In the genomic region with DNA sequence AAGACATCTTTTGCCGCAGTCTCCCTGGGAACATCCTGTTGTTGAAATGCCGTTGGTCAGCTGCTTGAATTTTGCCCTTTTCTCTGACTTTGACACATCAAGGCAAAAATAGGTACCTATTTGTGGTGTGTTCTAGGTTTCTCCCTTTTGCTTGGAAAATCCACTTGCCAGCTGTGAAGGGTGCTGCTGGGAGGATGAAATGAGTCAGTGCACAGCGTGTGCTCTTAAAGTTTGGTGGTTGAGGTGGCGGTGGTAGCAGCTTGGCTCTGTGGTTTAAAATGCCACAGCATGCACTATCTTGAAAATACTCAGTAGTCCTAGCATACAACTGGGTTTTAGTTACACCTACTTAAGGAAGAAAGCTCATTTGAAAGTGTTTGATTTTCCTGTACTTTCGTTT, we compare ENCODE assay signal across 8 cellular contexts.
DNase-seq lines count a peak whose midpoint lies in the region; ATAC-seq and TF ChIP-seq lines count a peak whose summit lies in the region.

No MANE protein-coding gene starts in this region.

- H3K27me3 Mint-ChIP-seq in T-helper 1 cell treated with Interleukin-12 subunit alpha and Interleukin-12 subunit beta and Interleukin-4 antibody, amounts not matched to agents 30 μg/mL and 1 μg/mL, for 36 hours (ENCODE audit: low read depth), result no peaks in the 10 kb centered on the region
- no peaks in the 10 kb centered on the region for H3K27me3 Mint-ChIP-seq in stimulated activated naive B cell treated with anti-CD40 and anti-IgM and Interleukin-4, amounts not matched to agents 10 μg/mL and 1 μg/mL and 100 μg/mL, for 72 hours
- no peaks in the 10 kb centered on the region for H3K27me3 Mint-ChIP-seq in WTC11 (ENCODE audit: low read depth)

- H4K8ac ChIP-seq in trophoblast cell (ENCODE audit: low read depth, low read length), result no peak overlapping the region

- no peaks in the 10 kb centered on the region for H4K20me1 ChIP-seq in HCT116 (ENCODE audit: insufficient read depth)

- CTCF ChIA-PET in HCT116 (lab: Charles Lee) (no interaction called here), WTC11 (lab: Charles Lee) (interaction anchor here (0.9 to 1.3 kb wide), 2 partner anchors 14 to 355 kb away, joined by 3 to 4 read pairs; no protein-coding TSS in a partner anchor)

- RAD21 ChIA-PET in HCT116 (lab: Charles Lee; ENCODE audit: low non-redundant PET in 1 of 2, low total read pairs in 2 of 2, uncharacterized antibody in 2 of 2, unreplicated experiment in 2 of 2), result no interaction called here

- peak; percentile 73 for ATAC-seq in HCT116
- peak; percentile 59 to 71 for ATAC-seq in stimulated activated naive B cell treated with anti-CD40 and anti-IgM and Interleukin-4, amounts not matched to agents 10 μg/mL and 1 μg/mL and 100 μg/mL, for 72 hours (replicated peaks)
- ATAC-seq in WTC11, result no peak

- H3K18ac ChIP-seq in trophoblast cell (ENCODE audit: low read length), result no peak overlapping the region

- H3K14ac ChIP-seq in trophoblast cell (ENCODE audit: low read length), result no peak overlapping the region

- H2AFZ ChIP-seq in HCT116 (ENCODE audit: low read depth, low read length, poor library complexity, severe bottlenecking) (no peak overlapping the region), trophoblast cell (ENCODE audit: insufficient read depth, low read length, poor library complexity) (no peak overlapping the region)

- peak overlapping the region; percentile 73 for H3K4me2 ChIP-seq in HCT116 (ENCODE audit: low read length)
- H3K4me2 ChIP-seq in trophoblast cell (ENCODE audit: low read length), result no peak overlapping the region

- no peaks in the 10 kb centered on the region; a peak in 1 of 4 replicates for H3K36me3 ChIP-seq in HCT116 (ENCODE audit: control insufficient read depth in 1 of 2, insufficient read depth in 2 of 2, low read length in 2 of 2)
- H3K36me3 ChIP-seq in trophoblast cell (ENCODE audit: control insufficient read depth in 1 of 2, insufficient read depth in 2 of 2, low read length in 2 of 2), result no peaks in the 10 kb centered on the region

- H3K9me3 ChIP-seq in HCT116 (ENCODE audit: control insufficient read depth in 1 of 2, insufficient read depth in 1 of 2, low read depth in 1 of 2, low read length in 2 of 2), result peaks cover 0 to 7% of the 10 kb centered on the region in 2 experiments; a peak in 1 of 4 replicates
- no peaks in the 10 kb centered on the region for H3K9me3 ChIP-seq in trophoblast cell (ENCODE audit: insufficient read depth, low read depth, low read length)

- no peaks in the 10 kb centered on the region for H3K79me1 ChIP-seq in trophoblast cell (ENCODE audit: low read length)

- H2BK5ac ChIP-seq in trophoblast cell (ENCODE audit: low read depth, low read length, poor library complexity), result no peak overlapping the region

- no peak; the same call in 1 of the 2 replicates for TF ChIP-seq RAD21 in HCT116 (IDR thresholded peaks at IDR 0.05; ENCODE audit: low read depth)

- H4K91ac ChIP-seq in trophoblast cell (ENCODE audit: low read depth, low read length), result no peak overlapping the region

- no peak overlapping the region for H3K4ac ChIP-seq in trophoblast cell (ENCODE audit: low read depth, low read length)

- H3K4me1 Mint-ChIP-seq in T-helper 1 cell treated with Interleukin-12 subunit alpha and Interleukin-12 subunit beta and Interleukin-4 antibody, amounts not matched to agents 30 μg/mL and 1 μg/mL, for 36 hours (ENCODE audit: low read depth), result peaks cover 60% of the 10 kb centered on the region
- peaks cover 48 to 79% of the 10 kb centered on the region in 2 donors for H3K4me1 Mint-ChIP-seq in stimulated activated naive B cell treated with anti-CD40 and anti-IgM and Interleukin-4, amounts not matched to agents 10 μg/mL and 1 μg/mL and 100 μg/mL, for 72 hours
- peaks cover 27% of the 10 kb centered on the region for H3K4me1 Mint-ChIP-seq in WTC11

- intact Hi-C loops in HCT116 (cut with micrococcal nuclease), result loop anchor here (1.0 to 5.0 kb wide), 2 partner anchors 44 to 108 kb away; no protein-coding TSS in a partner anchor

- peaks cover 11% of the 10 kb centered on the region for H3K9me3 Mint-ChIP-seq in T-helper 1 cell treated with Interleukin-12 subunit alpha and Interleukin-12 subunit beta and Interleukin-4 antibody, amounts not matched to agents 30 μg/mL and 1 μg/mL, for 36 hours
- H3K9me3 Mint-ChIP-seq in stimulated activated naive B cell treated with anti-CD40 and anti-IgM and Interleukin-4, amounts not matched to agents 10 μg/mL and 1 μg/mL and 100 μg/mL, for 72 hours, result no peaks in the 10 kb centered on the region
- H3K9me3 Mint-ChIP-seq in WTC11, result peaks cover 10% of the 10 kb centered on the region

- WGBS in trophoblast cell (ENCODE audit: extremely low coverage, insufficient coverage, insufficient read length), result no CpG with 5 or more reads among the region's 5 CpGs

- no peaks in the 10 kb centered on the region for H3K79me2 ChIP-seq in HCT116 (ENCODE audit: insufficient read depth, low read length)
- H3K79me2 ChIP-seq in trophoblast cell (ENCODE audit: control insufficient read depth, insufficient read depth, low read length, poor library complexity), result no peaks in the 10 kb centered on the region

- H2BK120ac ChIP-seq in trophoblast cell (ENCODE audit: insufficient read depth, low read length, poor library complexity), result no peak overlapping the region

- no peak overlapping the region for H2BK12ac ChIP-seq in trophoblast cell (ENCODE audit: low read length)

- TF ChIP-seq POLR2A in HCT116 (IDR thresholded peaks at IDR 0.05; ENCODE audit: borderline replicate concordance, extremely low read depth, insufficient read depth, insufficient read length), result no peak

- DNase-seq in HCT116 (ENCODE audit: low read depth, low spot score) (peak; percentile 51), astrocyte of the spinal cord (ENCODE audit: low read depth, low spot score) (peak; percentile 93), lung microvascular endothelial cell (ENCODE audit: low read depth in 2 of 2) (peak; percentile 85 to 90), WTC11 (ENCODE audit: low spot score) (no peak), trophoblast cell (no peak), NAMALWA (ENCODE audit: low spot score) (no peak)
- peak; percentile 75 for DNase-seq in stimulated activated naive B cell treated with anti-CD40 and anti-IgM and Interleukin-4, amounts not matched to agents 10 μg/mL and 1 μg/mL and 100 μg/mL, for 72 hours

- peak overlapping the region; percentile 15 for H3K4me3 Mint-ChIP-seq in T-helper 1 cell treated with Interleukin-12 subunit alpha and Interleukin-12 subunit beta and Interleukin-4 antibody, amounts not matched to agents 30 μg/mL and 1 μg/mL, for 36 hours
- H3K4me3 Mint-ChIP-seq in stimulated activated naive B cell treated with anti-CD40 and anti-IgM and Interleukin-4, amounts not matched to agents 10 μg/mL and 1 μg/mL and 100 μg/mL, for 72 hours, result peak overlapping the region; percentile 58 to 59
- H3K4me3 Mint-ChIP-seq in WTC11, result no peak overlapping the region

- H3K4me3 ChIP-seq in HCT116 (replicated peaks in 1 of 2; ENCODE audit: low read depth in 1 of 2, low read length in 2 of 2) (peak overlapping the region in 1 of 2 experiments; percentile 31; a peak in 2 of 4 replicates), astrocyte of the spinal cord (ENCODE audit: low read depth, low read length) (no peak overlapping the region), trophoblast cell (ENCODE audit: low read depth, low read length) (no peak overlapping the region)

- no peak overlapping the region for H4K12ac ChIP-seq in trophoblast cell (ENCODE audit: low read depth, low read length)

- POLR2A ChIA-PET in HCT116 (lab: Charles Lee), result interaction anchor here (1.2 to 2.1 kb wide), 2 partner anchors 41 to 44 kb away, joined by 3 to 5 read pairs; no protein-coding TSS in a partner anchor
- POLR2A ChIA-PET in WTC11 (lab: Charles Lee), result no interaction called here

- H3K27me3 ChIP-seq in HCT116 (ENCODE audit: insufficient read depth, low read length) (no peaks in the 10 kb centered on the region), trophoblast cell (ENCODE audit: insufficient read depth, low read length) (no peaks in the 10 kb centered on the region)

- H2AK5ac ChIP-seq in trophoblast cell (ENCODE audit: low read length), result no peak overlapping the region

- H3K23ac ChIP-seq in trophoblast cell (ENCODE audit: low read length), result no peak overlapping the region

- peaks cover 32% of the 10 kb centered on the region for H3K36me3 Mint-ChIP-seq in T-helper 1 cell treated with Interleukin-12 subunit alpha and Interleukin-12 subunit beta and Interleukin-4 antibody, amounts not matched to agents 30 μg/mL and 1 μg/mL, for 36 hours (ENCODE audit: low read depth)
- peaks cover 12 to 47% of the 10 kb centered on the region in 2 donors for H3K36me3 Mint-ChIP-seq in stimulated activated naive B cell treated with anti-CD40 and anti-IgM and Interleukin-4, amounts not matched to agents 10 μg/mL and 1 μg/mL and 100 μg/mL, for 72 hours
- H3K36me3 Mint-ChIP-seq in WTC11, result peaks cover 12% of the 10 kb centered on the region

- in situ Hi-C loops in astrocyte of the spinal cord (cut with HindIII; ENCODE audit: low sequenced_read_pairs), result no loop called here

- H3K9me2 ChIP-seq in HCT116 (ENCODE audit: insufficient read depth), result no peaks in the 10 kb centered on the region

- TF ChIP-seq CTCF in HCT116 (IDR thresholded peaks at IDR 0.05 in 2 of 3, conservative IDR thresholded peaks at IDR 0.05 in 1 of 3; ENCODE audit: borderline replicate concordance in 1 of 3, insufficient read depth in 1 of 3, low read depth in 2 of 3, low read length in 2 of 3) (no peak), astrocyte of the spinal cord (IDR thresholded peaks at IDR 0.05; ENCODE audit: low read depth, low read length) (no peak), WTC11 (IDR thresholded peaks at IDR 0.05) (no peak)

- H3K27ac Mint-ChIP-seq in T-helper 1 cell treated with Interleukin-12 subunit alpha and Interleukin-12 subunit beta and Interleukin-4 antibody, amounts not matched to agents 30 μg/mL and 1 μg/mL, for 36 hours, result peak overlapping the region; percentile 75
- H3K27ac Mint-ChIP-seq in stimulated activated naive B cell treated with anti-CD40 and anti-IgM and Interleukin-4, amounts not matched to agents 10 μg/mL and 1 μg/mL and 100 μg/mL, for 72 hours, result peak overlapping the region; percentile 89
- no peak overlapping the region; the same call in 1 of the 2 replicates for H3K27ac Mint-ChIP-seq in WTC11

- H3K9ac ChIP-seq in HCT116 (ENCODE audit: low read length) (peak overlapping the region; percentile 43), trophoblast cell (ENCODE audit: low read length) (no peak overlapping the region)

- H3K27ac ChIP-seq in HCT116 (ENCODE audit: low read depth, low read length) (peak overlapping the region; percentile 66; the same call in 1 of the 2 replicates), trophoblast cell (ENCODE audit: low read depth, low read length) (no peak overlapping the region)

- BruUV-seq in HCT116 (replicated peaks; lab: Mats Ljungman, UMichigan), result no TSS peak

- H3K4me1 ChIP-seq in HCT116 (ENCODE audit: control insufficient read depth in 1 of 2, insufficient read depth in 2 of 2, low read length in 2 of 2), result peaks cover 40 to 58% of the 10 kb centered on the region in 2 experiments
- peaks cover 2 to 7% of the 10 kb centered on the region in 2 experiments for H3K4me1 ChIP-seq in trophoblast cell (ENCODE audit: control insufficient read depth in 1 of 2, insufficient read depth in 2 of 2, low read length in 2 of 2)

TF ChIP-seq in HCT116, 20 proteins besides CTCF, POLR2A, EP300 and RAD21 (continues in another document):
- TF ChIP-seq JUND (IDR thresholded peaks at IDR 0.05), result peak; percentile 78

Comparison
In these comparisons a context has a peak if more than half of its experiments do, and no peak if none do; other contexts are left out.
1. DNase-seq: peak in HCT116 (single experiment), astrocyte of the spinal cord (single experiment), lung microvascular endothelial cell (2 of 2) and stimulated activated naive B cell treated with anti-CD40 and anti-IgM and Interleukin-4, amounts not matched to agents 10 μg/mL and 1 μg/mL and 100 μg/mL, for 72 hours (single experiment); none in WTC11 (single experiment), trophoblast cell (0 of 2) and NAMALWA (single experiment).